19 cellular contexts compared by ENCODE assay signal in genomic region chr12:111569363-111570089, GRCh38. TPM values are rescaled to one million over a fixed set of nuclear protein-coding genes. Genes with fewer than 3 reads are reported as not detected.
DNase-seq lines count a peak whose midpoint lies in the region; ATAC-seq, FAIRE-seq and TF ChIP-seq lines count a peak whose summit lies in the region.
"Had no signal": no experiment of that assay in that cellular context is flagged by ENCODE, and none has a peak within 500 bp of the region (broad histone marks: within the 10 kb centered on the region; RNA-seq: fewer than 3 reads in every experiment).

No MANE protein-coding gene starts in this region.

- H3K4me3 ChIP-seq in A673 (ENCODE audit: low read depth, low read length, poor library complexity, severe bottlenecking) (no peak overlapping the region), GM12878 (no peak overlapping the region), aorta (ENCODE audit: low read length in 2 of 2) (no peak overlapping the region), vagina (no peak overlapping the region)
- H3K4me3 ChIP-seq: gastrocnemius medialis, thoracic aorta had no signal

- H3K27ac Mint-ChIP-seq in HFFc6: peak overlapping the region; percentile 92
- H3K27ac Mint-ChIP-seq: activated naive CD8-positive, alpha-beta T cell treated with anti-CD3 and anti-CD28 coated beads for 36 hours had no signal

- H3K4me2 ChIP-seq in GM12878 (ENCODE audit: control insufficient read depth, insufficient read depth): no peak overlapping the region

- DNase-seq in A673 (ENCODE audit: low spot score): no peak
- DNase-seq in HFFc6: no peak
- no peak for DNase-seq in GM12878 (ENCODE audit: low read depth, low spot score)
- DNase-seq in mesenteric fat pad (ENCODE audit: low spot score): peak; percentile 59
- DNase-seq in aorta: no peak
- DNase-seq in vagina (ENCODE audit: extremely low spot score in 2 of 2): no peak
- no peak for DNase-seq in DMS53 treated with DMSO at 0.1 percent for 48 hours (lab: John Stamatoyannopoulos, UW; ENCODE audit: unreplicated experiment)
- DNase-seq: activated CD4-positive, CD25-positive, alpha-beta regulatory T cell; activated naive CD8-positive, alpha-beta T cell treated with anti-CD3 and anti-CD28 coated beads for 36 hours; CD4-positive, alpha-beta memory T cell; cortex of kidney; gastrocnemius medialis; GOT3; NCI-H1436 treated with DMSO at 0.1 percent for 48 hours; NCI-H526 treated with DMSO at 0.1 percent for 48 hours; SIG-M5 had no signal

- peaks cover 65% of the 10 kb centered on the region for H3K4me1 Mint-ChIP-seq in HFFc6 (ENCODE audit: low read depth)

- CTCF ChIA-PET in A673 (lab: Charles Lee) (no interaction called here), GM12878 (lab: Yijun Ruan, JAX) (interaction anchor here (1.2 to 1.5 kb wide), 2 partner anchors 39 to 42 kb away, joined by 5 read pairs; no protein-coding TSS in a partner anchor)

- H3K9me3 Mint-ChIP-seq in HFFc6: no peaks in the 10 kb centered on the region
- H3K9me3 Mint-ChIP-seq: activated naive CD8-positive, alpha-beta T cell treated with anti-CD3 and anti-CD28 coated beads for 36 hours; activated T-helper 1 cell treated with anti-CD3 and anti-CD28 coated beads, Interleukin-12 subunit alpha, Interleukin-12 subunit beta, Interleukin-2, Interleukin-4 antibody, amounts not matched to agents 30 ng/mL and 10 ng/mL and 1 ng/mL, durations not matched to agents 14 hours and 24 hours and 36 hours; CD4-positive, alpha-beta memory T cell had no signal

- intact Hi-C loops in A673 (cut with micrococcal nuclease; ENCODE audit: unreplicated experiment) (no loop called here), GM12878 (cut with micrococcal nuclease; ENCODE audit: unreplicated experiment) (no loop called here), aorta (cut with DNase I) (no loop called here), vagina (cut with DNase I) (no loop called here)

- TF ChIP-seq EP300 in GM12878 (IDR thresholded peaks at IDR 0.05; ENCODE audit: borderline replicate concordance in 1 of 2, control insufficient read depth in 1 of 2, low read depth in 2 of 2, low read length in 2 of 2): no peak

- peak overlapping the region; percentile 51 for H3K27ac ChIP-seq in A673 (ENCODE audit: low read depth, low read length, poor library complexity, severe bottlenecking)
- H3K27ac ChIP-seq in GM12878 (ENCODE audit: control insufficient read depth, insufficient read depth): no peak overlapping the region
- H3K27ac ChIP-seq in aorta (ENCODE audit: low read depth in 1 of 2, low read length in 2 of 2): no peak overlapping the region
- no peak overlapping the region for H3K27ac ChIP-seq in vagina
- H3K27ac ChIP-seq: gastrocnemius medialis had no signal

- TF ChIP-seq RAD21 in GM12878 (IDR thresholded peaks at IDR 0.05; ENCODE audit: insufficient read depth, low read depth, low read length): no peak

- H3K4me3 Mint-ChIP-seq in HFFc6: peak overlapping the region; percentile 80
- H3K4me3 Mint-ChIP-seq: activated naive CD8-positive, alpha-beta T cell treated with anti-CD3 and anti-CD28 coated beads for 36 hours; activated T-helper 1 cell treated with anti-CD3 and anti-CD28 coated beads, Interleukin-12 subunit alpha, Interleukin-12 subunit beta, Interleukin-2, Interleukin-4 antibody, amounts not matched to agents 30 ng/mL and 10 ng/mL and 1 ng/mL, durations not matched to agents 14 hours and 24 hours and 36 hours; CD4-positive, alpha-beta memory T cell had no signal

- WGBS in GM12878 (ENCODE audit: insufficient coverage, insufficient replicate concordance, low lambda C conversion rate, missing lambda C conversion rate): 87% methylated on average over 6 of the region's 6 CpGs
- WGBS in aorta, 2 donors: 80 to 84% methylated on average over 6 of the region's 6 CpGs

- FAIRE-seq in GM12878 (lab: Jason Lieb, UNC): peak; percentile 13

- TF ChIP-seq POLR2A in GM12878 (IDR thresholded peaks at IDR 0.05; ENCODE audit: low read depth, low read length) (no peak), vagina (IDR thresholded peaks at IDR 0.05) (no peak)

- H3K36me3 ChIP-seq in A673 (ENCODE audit: insufficient read depth, low read length, poor library complexity, severe bottlenecking) (no peaks in the 10 kb centered on the region), GM12878 (ENCODE audit: control insufficient read depth in 2 of 2, insufficient read depth in 2 of 2, low read length in 1 of 2) (peaks cover 0 to 3% of the 10 kb centered on the region in 2 experiments; a peak in 1 of 4 replicates), aorta (ENCODE audit: control insufficient read depth in 1 of 2, insufficient read depth in 2 of 2, low read length in 1 of 2) (no peaks in the 10 kb centered on the region), vagina (no peaks in the 10 kb centered on the region)
- H3K36me3 ChIP-seq: gastrocnemius medialis, thoracic aorta had no signal

- POLR2A ChIA-PET in A673 (lab: Charles Lee; ENCODE audit: low non-redundant PET): no interaction called here
- POLR2A ChIA-PET in GM12878 (lab: Charles Lee): interaction anchor here (0.5 kb wide), 1 partner anchor 17 kb away, joined by 3 read pairs; no protein-coding TSS in a partner anchor

- no peaks in the 10 kb centered on the region; the same call in 1 of the 2 replicates for H3K27me3 Mint-ChIP-seq in HFFc6 (ENCODE audit: insufficient read depth)
- H3K27me3 Mint-ChIP-seq: activated naive CD8-positive, alpha-beta T cell treated with anti-CD3 and anti-CD28 coated beads for 36 hours; CD4-positive, alpha-beta memory T cell had no signal

- peaks cover 29% of the 10 kb centered on the region for H3K36me3 Mint-ChIP-seq in HFFc6 (ENCODE audit: low read depth)

- BruUV-seq in A673 (replicated peaks; lab: Mats Ljungman, UMichigan): no TSS peak
- no TSS peak for BruUV-seq in GM12878 (replicated peaks; lab: Mats Ljungman, UMichigan)

- RAD21 ChIA-PET in GM12878 (lab: Charles Lee; ENCODE audit: unreplicated experiment): no interaction called here

- TF ChIP-seq CTCF in A673 (conservative IDR thresholded peaks at IDR 0.05; ENCODE audit: low read depth, low read length) (no peak), HFFc6 (IDR thresholded peaks at IDR 0.05) (no peak), GM12878 (IDR thresholded peaks at IDR 0.05 in 2 of 3, conservative IDR thresholded peaks at IDR 0.05 in 1 of 3; ENCODE audit: control insufficient read depth in 2 of 3, extremely low read depth in 1 of 3, insufficient read depth in 1 of 3, low read depth in 3 of 3, low read length in 3 of 3) (no peak), vagina (IDR thresholded peaks at IDR 0.05) (no peak)

- SMC1A ChIA-PET in GM12878 (lab: Charles Lee; ENCODE audit: uncharacterized antibody, unreplicated experiment): interaction anchor here (0.6 to 1.3 kb wide), 2 partner anchors 19 to 118 kb away, joined by 4 to 5 read pairs; no protein-coding TSS in a partner anchor

- no peaks in the 10 kb centered on the region for H4K20me1 ChIP-seq in GM12878 (ENCODE audit: control insufficient read depth, insufficient read depth)

- H2AFZ ChIP-seq in GM12878 (ENCODE audit: control insufficient read depth, low read depth, low read length): no peak overlapping the region

- H3K4me1 ChIP-seq in A673 (ENCODE audit: insufficient read depth, low read length, poor library complexity, severe bottlenecking) (peaks cover 22% of the 10 kb centered on the region), GM12878 (ENCODE audit: control insufficient read depth, insufficient read depth, low read length) (peaks cover 9% of the 10 kb centered on the region; the same call in 1 of the 2 replicates), aorta (ENCODE audit: control insufficient read depth in 1 of 2, insufficient read depth in 2 of 2, low read length in 2 of 2) (peaks cover 3% of the 10 kb centered on the region in 2 donors), vagina (peaks cover 45% of the 10 kb centered on the region)

- in situ Hi-C loops in GM12878 (cut with MboI): no loop called here

- no peak overlapping the region for H3K9ac ChIP-seq in GM12878 (ENCODE audit: control insufficient read depth, insufficient read depth, low read length)

- H3K27me3 ChIP-seq in A673 (replicated peaks; ENCODE audit: insufficient read depth, low read depth, low read length, poor library complexity) (no peaks in the 10 kb centered on the region), GM12878 (replicated peaks in 1 of 2; ENCODE audit: control insufficient read depth in 2 of 2, insufficient read depth in 2 of 2, low read length in 1 of 2) (no peaks in the 10 kb centered on the region), aorta (ENCODE audit: control insufficient read depth in 1 of 2, insufficient read depth in 2 of 2, low read length in 1 of 2) (no peaks in the 10 kb centered on the region), vagina (no peaks in the 10 kb centered on the region)
- H3K27me3 ChIP-seq: gastrocnemius medialis had no signal

- H3K79me2 ChIP-seq in GM12878 (ENCODE audit: control insufficient read depth, insufficient read depth, low read length): peaks cover 13% of the 10 kb centered on the region

- ATAC-seq in GM12878: no peak
- ATAC-seq in HG03135 (IDR thresholded peaks at IDR 0.05; ENCODE audit: unreplicated experiment): no peak
- no peak for ATAC-seq in aorta (ENCODE audit: low FRiP score)
- ATAC-seq: gastrocnemius medialis had no signal

- H3K9me3 ChIP-seq in A673 (ENCODE audit: low read depth, low read length, poor library complexity, severe bottlenecking): no peaks in the 10 kb centered on the region
- no peaks in the 10 kb centered on the region for H3K9me3 ChIP-seq in GM12878 (replicated peaks; ENCODE audit: control insufficient read depth, insufficient read depth, low read length)
- H3K9me3 ChIP-seq in aorta (ENCODE audit: control insufficient read depth, low read length): no peaks in the 10 kb centered on the region
- no peaks in the 10 kb centered on the region for H3K9me3 ChIP-seq in vagina
- H3K9me3 ChIP-seq: gastrocnemius medialis, thoracic aorta had no signal

RNA-seq across cellular contexts. Expression of gene ATXN2, which starts 29.6 kb away (rescaled TPM):
- total RNA-seq in A673 (2021) (82.8 and 94.4 TPM in 2 replicates), GM12878 (2014; rRNA removed) (8.9 and 10.7 TPM in 2 replicates), GM12878 (2014; rRNA removed; fragmentation: Illumina TruSeq; extraction: Trizol) (16.6 and 16.8 TPM in 2 replicates), GM12878 (2021) (28.6 and 31.5 TPM in 2 replicates), mesenteric fat pad (82.1 TPM), aorta (10 to 100 TPM; 69.4 to 97.5 TPM), vagina (70.2 TPM)
- 100 to 1,000 TPM in 1 of 6 experiments, 10 to 100 TPM in 5; 80.7 to 110 (median 91.9) TPM for total RNA-seq in HFFc6 (2021; fragmentation: NEBNext Ultra II Directional; extraction: Animal tissue kit (Norgen Biotek cat#: 25700))
- 148 and 149 TPM in 2 replicates for total RNA-seq in GM12878 (2013; cell fraction: nucleolus; rRNA removed)
- polyA plus RNA-seq in GM12878 (2011; ENCODE audit: low read depth): 15.5 TPM
- polyA plus RNA-seq in GM12878 (2011; rRNA removed) (16.0 and 17.6 TPM in 2 replicates), GM12878 (2014; fragmentation: Illumina TruSeq; extraction: Trizol) (26.3 and 36.3 TPM in 2 replicates), GM12878 (2014; fragmentation: Nextera tagmentation; extraction: Ambion mirVana) (10 to 100 TPM in 1 of 2 experiments, 1 to 10 TPM in 1; 8.8 to 13.3 TPM), GM12878 (2014; rRNA removed) (18.4 and 20.3 TPM in 2 replicates), GM12878 (2016; fragmentation: Nextera tagmentation; extraction: Ambion mirVana) (10 to 100 TPM; 23.4 to 28.5 TPM), aorta (10 to 100 TPM; 23.8 to 29.3 TPM)
- polyA plus RNA-seq in GM12878 (2011; cell fraction: cytosol; rRNA removed): 18.0 and 20.6 TPM in 2 replicates
- polyA plus RNA-seq in GM12878 (2011; cell fraction: nucleus; rRNA removed): 80.6 and 88.4 TPM in 2 replicates
- polyA plus RNA-seq in GM12878 (2012): 16.2 and 24.8 TPM in 2 replicates
- 39.8 and 40.7 TPM in 2 replicates for polyA minus RNA-seq in GM12878 (2011; rRNA and poly(A)+ RNA removed)
- polyA minus RNA-seq in GM12878 (2011; cell fraction: cytosol; rRNA and poly(A)+ RNA removed): 23.0 and 28.3 TPM in 2 replicates
- 27.8 and 65.8 TPM in 2 replicates for polyA minus RNA-seq in GM12878 (2011; cell fraction: nucleus; rRNA and poly(A)+ RNA removed)
